Comparison of ENCODE assay signal across 14 cellular contexts in the genomic region with DNA sequence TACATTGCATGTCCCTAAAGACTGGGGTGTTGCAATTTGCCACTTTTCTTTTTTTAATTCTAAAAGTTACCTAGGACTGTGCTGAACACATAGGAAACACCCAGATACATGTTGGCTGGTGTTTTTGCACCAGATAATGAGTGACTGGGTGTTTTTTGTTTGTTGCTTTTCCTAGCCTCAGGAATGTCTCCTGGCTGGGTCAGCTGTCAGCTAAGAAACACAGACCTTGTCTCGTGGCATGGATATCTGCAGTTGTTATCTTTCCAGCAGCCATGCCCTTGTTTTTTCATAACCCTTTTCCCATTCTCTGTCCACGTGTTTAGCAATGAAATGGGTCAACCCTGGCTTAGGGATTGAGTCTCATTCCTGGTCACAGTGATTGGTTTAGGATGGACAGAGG.
A peak's percentile ranks its signal among the peaks of the same experiment; 100 is the strongest.
DNase-seq lines count a peak whose midpoint lies in the region; ATAC-seq and TF ChIP-seq lines count a peak whose summit lies in the region.
"Had no signal": no experiment of that assay in that cellular context is flagged by ENCODE, and none has a peak within 500 bp of the region (broad histone marks: within the 10 kb centered on the region; RNA-seq: fewer than 3 reads in every experiment).

No MANE protein-coding gene starts in this region.

- TF ChIP-seq CTCF in cardiac muscle cell (IDR thresholded peaks at IDR 0.05; ENCODE audit: low read depth, low read length) (no peak), omental fat pad (IDR thresholded peaks at IDR 0.05) (no peak)

- H3K27ac ChIP-seq in SJSA1 = peak overlapping the region; percentile 48
- peak overlapping the region; percentile 73 for H3K27ac ChIP-seq in cardiac muscle cell

- peak; percentile 26 for ATAC-seq in omental fat pad (ENCODE audit: low FRiP score)
- ATAC-seq in HG03196 (IDR thresholded peaks at IDR 0.05; ENCODE audit: unreplicated experiment) = no peak

- no peaks in the 10 kb centered on the region for H3K27me3 ChIP-seq in SJSA1 (replicated peaks)
- no peaks in the 10 kb centered on the region for H3K27me3 ChIP-seq in cardiac muscle cell
- H3K27me3 ChIP-seq: heart right ventricle had no signal

- peak; percentile 52 for DNase-seq in AG20443 (ENCODE audit: low spot score)
- DNase-seq in SJSA1 (ENCODE audit: low read depth in 1 of 2, low spot score in 2 of 2) = peak in 1 of 2 experiments; percentile 73
- DNase-seq in cardiac muscle cell (ENCODE audit: low read depth in 1 of 2, low spot score in 1 of 2) = peak in 1 of 2 donors; percentile 79
- no peak for DNase-seq in omental fat pad (ENCODE audit: low spot score)
- no peak for DNase-seq in Ammon's horn (ENCODE audit: low spot score)
- DNase-seq in NCI-H2029 treated with DMSO at 0.1 percent for 48 hours (lab: John Stamatoyannopoulos, UW) = no peak
- no peak for DNase-seq in OCI-M2 (lab: John Stamatoyannopoulos, UW; ENCODE audit: unreplicated experiment)
- DNase-seq: activated CD4-positive, alpha-beta T cell treated with anti-CD3 and anti-CD28 coated beads for 48 hours; activated T-cell treated with anti-CD3 and anti-CD28 coated beads, Interleukin-2, amount 50 U/mL, for 1 hour; heart right ventricle; NCI-H1105; NCI-H510A; stimulated activated naive CD4-positive, alpha-beta T cell had no signal

- H3K36me3 ChIP-seq in SJSA1 = no peaks in the 10 kb centered on the region
- H3K36me3 ChIP-seq in cardiac muscle cell = no peaks in the 10 kb centered on the region
- H3K36me3 ChIP-seq: heart right ventricle had no signal

- peaks cover 48% of the 10 kb centered on the region for H3K4me1 ChIP-seq in SJSA1 (replicated peaks)
- H3K4me1 ChIP-seq in cardiac muscle cell (ENCODE audit: low read depth) = peaks cover 8% of the 10 kb centered on the region

- no peaks in the 10 kb centered on the region for H3K9me3 ChIP-seq in SJSA1 (replicated peaks)
- no peaks in the 10 kb centered on the region for H3K9me3 ChIP-seq in cardiac muscle cell (ENCODE audit: low read depth)
- H3K9me3 ChIP-seq: heart right ventricle had no signal

- H3K4me3 ChIP-seq in SJSA1 (no peak overlapping the region), cardiac muscle cell (no peak overlapping the region)
- H3K4me3 ChIP-seq: heart right ventricle had no signal
